1 cellular context compared by ENCODE assay signal in the genomic region with DNA sequence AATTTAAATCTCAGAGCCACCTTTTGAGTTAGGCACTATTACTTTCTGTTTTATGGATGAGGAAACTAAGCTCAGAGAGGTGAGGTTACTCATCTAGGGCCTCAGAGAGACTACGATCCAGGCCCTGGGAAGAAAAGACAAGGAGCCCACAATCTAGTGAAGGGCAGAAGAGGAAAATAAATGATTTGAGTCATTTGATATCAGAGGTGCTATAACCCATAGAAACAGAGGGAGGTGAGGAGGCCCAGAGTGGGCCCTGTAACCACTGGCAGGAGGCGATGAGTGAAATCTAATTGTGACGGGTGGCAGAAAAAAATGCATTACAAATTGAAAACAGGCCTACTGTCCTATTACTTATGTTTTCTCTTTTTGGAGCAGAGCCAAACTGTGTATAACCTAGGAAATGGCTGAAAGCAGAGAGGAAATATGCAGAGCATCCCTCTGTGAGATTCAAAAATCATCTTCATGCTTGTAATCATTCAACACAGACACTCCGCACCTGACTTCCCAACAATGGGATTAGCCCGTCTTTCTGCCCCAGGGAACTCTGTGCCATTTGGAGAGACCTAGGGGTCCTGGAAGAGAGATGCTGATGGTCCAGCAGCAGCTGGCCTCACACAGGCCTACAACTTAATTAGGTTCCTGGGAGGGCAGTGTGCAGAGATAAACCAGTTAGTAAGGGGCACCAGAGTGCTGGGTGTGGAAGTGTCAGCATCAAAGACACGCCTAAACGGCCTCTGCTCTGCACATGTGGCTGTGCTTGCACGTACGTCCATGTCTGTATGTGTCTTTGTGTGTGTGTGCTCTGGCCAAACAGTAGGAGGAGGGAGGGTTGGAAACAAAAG.
TF ChIP-seq lines count a peak whose summit lies in the region.

No MANE protein-coding gene starts in this region.

TF ChIP-seq in K562, 482 proteins besides CTCF, POLR2A, EP300 and RAD21:
- peak; percentile 51 for TF ChIP-seq NFIC (IDR thresholded peaks at IDR 0.05)
- TF ChIP-seq ETV5 (CRISPR knock-in tag; IDR thresholded peaks at IDR 0.05; ENCODE audit: low read depth) = no peak
